ENCODE assay signal across 1 cellular context in the genomic region with DNA sequence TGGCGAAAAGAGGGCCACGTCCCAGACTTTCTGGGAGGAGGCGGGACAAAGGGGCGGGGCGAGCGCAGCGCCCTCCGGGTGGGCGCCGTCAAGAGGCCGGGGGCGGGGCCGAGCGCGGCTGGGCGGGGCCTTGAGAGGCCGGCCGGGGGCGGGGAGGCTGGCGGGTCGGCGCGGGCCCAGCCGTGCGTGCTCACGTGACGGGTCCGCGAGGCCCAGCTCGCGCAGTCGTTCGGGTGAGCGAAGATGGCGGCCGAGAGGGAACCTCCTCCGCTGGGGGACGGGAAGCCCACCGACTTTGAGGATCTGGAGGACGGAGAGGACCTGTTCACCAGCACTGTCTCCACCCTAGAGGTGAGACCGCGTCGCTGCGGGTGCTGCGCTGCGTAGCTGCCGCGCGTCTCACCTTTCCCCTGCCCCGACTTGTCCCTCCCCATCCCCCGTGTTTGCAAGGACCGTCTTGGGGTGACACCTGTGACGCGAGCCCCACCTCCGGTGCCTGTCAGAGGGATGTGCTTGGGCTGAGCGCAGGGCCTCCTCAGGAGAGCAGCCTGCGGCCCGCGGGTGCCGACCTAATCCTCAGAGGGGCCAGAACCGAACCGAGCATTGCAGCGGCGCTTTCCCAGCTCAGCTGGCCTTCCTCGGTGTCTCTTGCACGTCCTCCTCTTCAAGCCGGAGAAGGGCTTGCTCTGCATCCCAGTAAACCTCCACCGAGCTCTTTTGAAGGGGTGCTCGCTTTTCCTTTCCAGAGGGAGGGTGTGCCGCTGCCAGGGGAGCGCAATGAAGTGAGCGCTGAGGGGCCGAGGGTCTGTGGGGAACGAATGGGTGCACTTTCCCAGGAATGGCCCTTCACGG.
TF ChIP-seq lines count a peak whose summit lies in the region.

A gene with protein sequence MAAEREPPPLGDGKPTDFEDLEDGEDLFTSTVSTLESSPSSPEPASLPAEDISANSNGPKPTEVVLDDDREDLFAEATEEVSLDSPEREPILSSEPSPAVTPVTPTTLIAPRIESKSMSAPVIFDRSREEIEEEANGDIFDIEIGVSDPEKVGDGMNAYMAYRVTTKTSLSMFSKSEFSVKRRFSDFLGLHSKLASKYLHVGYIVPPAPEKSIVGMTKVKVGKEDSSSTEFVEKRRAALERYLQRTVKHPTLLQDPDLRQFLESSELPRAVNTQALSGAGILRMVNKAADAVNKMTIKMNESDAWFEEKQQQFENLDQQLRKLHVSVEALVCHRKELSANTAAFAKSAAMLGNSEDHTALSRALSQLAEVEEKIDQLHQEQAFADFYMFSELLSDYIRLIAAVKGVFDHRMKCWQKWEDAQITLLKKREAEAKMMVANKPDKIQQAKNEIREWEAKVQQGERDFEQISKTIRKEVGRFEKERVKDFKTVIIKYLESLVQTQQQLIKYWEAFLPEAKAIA (plus strand): TSS at position 220 of the 852 bp plus-strand sequence. CDS start 24 bp downstream, at position 244.

TF ChIP-seq in HepG2, 621 proteins besides CTCF, POLR2A, EP300 and RAD21 (continued from another document and continues in another):
- TF ChIP-seq, protein P1, sequence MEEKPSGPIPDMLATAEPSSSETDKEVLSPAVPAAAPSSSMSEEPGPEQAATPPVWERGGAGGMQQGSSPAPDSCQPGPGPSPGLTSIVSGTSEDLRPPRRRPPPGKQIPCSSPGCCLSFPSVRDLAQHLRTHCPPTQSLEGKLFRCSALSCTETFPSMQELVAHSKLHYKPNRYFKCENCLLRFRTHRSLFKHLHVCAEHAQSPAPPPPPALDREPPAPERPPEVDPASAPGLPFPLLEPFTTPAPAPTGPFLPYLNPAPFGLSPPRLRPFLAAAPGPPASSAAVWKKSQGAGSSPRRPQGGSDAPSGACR (CRISPR knock-in tag; IDR thresholded peaks at IDR 0.05) = peak; percentile 73; the same call in 1 of the 2 replicates
- TF ChIP-seq TP53 (CRISPR knock-in tag; conservative IDR thresholded peaks at IDR 0.05) = no peak
- TF ChIP-seq, protein P2, sequence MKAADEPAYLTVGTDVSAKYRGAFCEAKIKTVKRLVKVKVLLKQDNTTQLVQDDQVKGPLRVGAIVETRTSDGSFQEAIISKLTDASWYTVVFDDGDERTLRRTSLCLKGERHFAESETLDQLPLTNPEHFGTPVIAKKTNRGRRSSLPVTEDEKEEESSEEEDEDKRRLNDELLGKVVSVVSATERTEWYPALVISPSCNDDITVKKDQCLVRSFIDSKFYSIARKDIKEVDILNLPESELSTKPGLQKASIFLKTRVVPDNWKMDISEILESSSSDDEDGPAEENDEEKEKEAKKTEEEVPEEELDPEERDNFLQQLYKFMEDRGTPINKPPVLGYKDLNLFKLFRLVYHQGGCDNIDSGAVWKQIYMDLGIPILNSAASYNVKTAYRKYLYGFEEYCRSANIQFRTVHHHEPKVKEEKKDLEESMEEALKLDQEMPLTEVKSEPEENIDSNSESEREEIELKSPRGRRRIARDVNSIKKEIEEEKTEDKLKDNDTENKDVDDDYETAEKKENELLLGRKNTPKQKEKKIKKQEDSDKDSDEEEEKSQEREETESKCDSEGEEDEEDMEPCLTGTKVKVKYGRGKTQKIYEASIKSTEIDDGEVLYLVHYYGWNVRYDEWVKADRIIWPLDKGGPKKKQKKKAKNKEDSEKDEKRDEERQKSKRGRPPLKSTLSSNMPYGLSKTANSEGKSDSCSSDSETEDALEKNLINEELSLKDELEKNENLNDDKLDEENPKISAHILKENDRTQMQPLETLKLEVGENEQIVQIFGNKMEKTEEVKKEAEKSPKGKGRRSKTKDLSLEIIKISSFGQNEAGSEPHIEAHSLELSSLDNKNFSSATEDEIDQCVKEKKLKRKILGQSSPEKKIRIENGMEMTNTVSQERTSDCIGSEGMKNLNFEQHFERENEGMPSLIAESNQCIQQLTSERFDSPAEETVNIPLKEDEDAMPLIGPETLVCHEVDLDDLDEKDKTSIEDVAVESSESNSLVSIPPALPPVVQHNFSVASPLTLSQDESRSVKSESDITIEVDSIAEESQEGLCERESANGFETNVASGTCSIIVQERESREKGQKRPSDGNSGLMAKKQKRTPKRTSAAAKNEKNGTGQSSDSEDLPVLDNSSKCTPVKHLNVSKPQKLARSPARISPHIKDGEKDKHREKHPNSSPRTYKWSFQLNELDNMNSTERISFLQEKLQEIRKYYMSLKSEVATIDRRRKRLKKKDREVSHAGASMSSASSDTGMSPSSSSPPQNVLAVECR (CRISPR knock-in tag; IDR thresholded peaks at IDR 0.05; ENCODE audit: borderline replicate concordance) = peak; percentile 84
- peak; percentile 56; the same call in 1 of the 2 replicates for TF ChIP-seq ZNF446 (CRISPR knock-in tag; IDR thresholded peaks at IDR 0.05)
- TF ChIP-seq PHF8 (CRISPR knock-in tag; IDR thresholded peaks at IDR 0.05) = peak; percentile 91
- TF ChIP-seq RXRA (CRISPR knock-in tag; IDR thresholded peaks at IDR 0.05) = peak; percentile 57; the same call in 1 of the 2 replicates
- 0 out of 2 replicates have a peak, but pooled peaks have one; percentile 25 for TF ChIP-seq NR0B2 (CRISPR knock-in tag; IDR thresholded peaks at IDR 0.05)
- peak; percentile 67; the same call in 1 of the 2 replicates for TF ChIP-seq ZNF766 (CRISPR knock-in tag; IDR thresholded peaks at IDR 0.05; ENCODE audit: borderline replicate concordance)
- peak; percentile 83 for TF ChIP-seq KMT2B (CRISPR knock-in tag; IDR thresholded peaks at IDR 0.05)
- TF ChIP-seq, protein P3, sequence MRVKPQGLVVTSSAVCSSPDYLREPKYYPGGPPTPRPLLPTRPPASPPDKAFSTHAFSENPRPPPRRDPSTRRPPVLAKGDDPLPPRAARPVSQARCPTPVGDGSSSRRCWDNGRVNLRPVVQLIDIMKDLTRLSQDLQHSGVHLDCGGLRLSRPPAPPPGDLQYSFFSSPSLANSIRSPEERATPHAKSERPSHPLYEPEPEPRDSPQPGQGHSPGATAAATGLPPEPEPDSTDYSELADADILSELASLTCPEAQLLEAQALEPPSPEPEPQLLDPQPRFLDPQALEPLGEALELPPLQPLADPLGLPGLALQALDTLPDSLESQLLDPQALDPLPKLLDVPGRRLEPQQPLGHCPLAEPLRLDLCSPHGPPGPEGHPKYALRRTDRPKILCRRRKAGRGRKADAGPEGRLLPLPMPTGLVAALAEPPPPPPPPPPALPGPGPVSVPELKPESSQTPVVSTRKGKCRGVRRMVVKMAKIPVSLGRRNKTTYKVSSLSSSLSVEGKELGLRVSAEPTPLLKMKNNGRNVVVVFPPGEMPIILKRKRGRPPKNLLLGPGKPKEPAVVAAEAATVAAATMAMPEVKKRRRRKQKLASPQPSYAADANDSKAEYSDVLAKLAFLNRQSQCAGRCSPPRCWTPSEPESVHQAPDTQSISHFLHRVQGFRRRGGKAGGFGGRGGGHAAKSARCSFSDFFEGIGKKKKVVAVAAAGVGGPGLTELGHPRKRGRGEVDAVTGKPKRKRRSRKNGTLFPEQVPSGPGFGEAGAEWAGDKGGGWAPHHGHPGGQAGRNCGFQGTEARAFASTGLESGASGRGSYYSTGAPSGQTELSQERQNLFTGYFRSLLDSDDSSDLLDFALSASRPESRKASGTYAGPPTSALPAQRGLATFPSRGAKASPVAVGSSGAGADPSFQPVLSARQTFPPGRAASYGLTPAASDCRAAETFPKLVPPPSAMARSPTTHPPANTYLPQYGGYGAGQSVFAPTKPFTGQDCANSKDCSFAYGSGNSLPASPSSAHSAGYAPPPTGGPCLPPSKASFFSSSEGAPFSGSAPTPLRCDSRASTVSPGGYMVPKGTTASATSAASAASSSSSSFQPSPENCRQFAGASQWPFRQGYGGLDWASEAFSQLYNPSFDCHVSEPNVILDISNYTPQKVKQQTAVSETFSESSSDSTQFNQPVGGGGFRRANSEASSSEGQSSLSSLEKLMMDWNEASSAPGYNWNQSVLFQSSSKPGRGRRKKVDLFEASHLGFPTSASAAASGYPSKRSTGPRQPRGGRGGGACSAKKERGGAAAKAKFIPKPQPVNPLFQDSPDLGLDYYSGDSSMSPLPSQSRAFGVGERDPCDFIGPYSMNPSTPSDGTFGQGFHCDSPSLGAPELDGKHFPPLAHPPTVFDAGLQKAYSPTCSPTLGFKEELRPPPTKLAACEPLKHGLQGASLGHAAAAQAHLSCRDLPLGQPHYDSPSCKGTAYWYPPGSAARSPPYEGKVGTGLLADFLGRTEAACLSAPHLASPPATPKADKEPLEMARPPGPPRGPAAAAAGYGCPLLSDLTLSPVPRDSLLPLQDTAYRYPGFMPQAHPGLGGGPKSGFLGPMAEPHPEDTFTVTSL (CRISPR knock-in tag; IDR thresholded peaks at IDR 0.05; ENCODE audit: borderline replicate concordance) = no peak
- TF ChIP-seq NKX3-1 (CRISPR knock-in tag; IDR thresholded peaks at IDR 0.05) = 0 out of 2 replicates have a peak, but pooled peaks have one; percentile 28
- no peak for TF ChIP-seq XBP1 (CRISPR knock-in tag; IDR thresholded peaks at IDR 0.05)
- TF ChIP-seq ZNF574 (CRISPR knock-in tag; IDR thresholded peaks at IDR 0.05) = peak; percentile 72
- TF ChIP-seq TBL1XR1 (IDR thresholded peaks at IDR 0.05; ENCODE audit: borderline replicate concordance, low read length, partially characterized antibody) = no peak
- TF ChIP-seq SP4 (CRISPR knock-in tag; IDR thresholded peaks at IDR 0.05) = peak; percentile 71; the same call in 1 of the 2 replicates
- TF ChIP-seq THYN1 (CRISPR knock-in tag; IDR thresholded peaks at IDR 0.05; ENCODE audit: borderline replicate concordance, low read depth) = 0 out of 2 replicates have a peak, but pooled peaks have one; percentile 34
- no peak for TF ChIP-seq ELF4 (CRISPR knock-in tag; IDR thresholded peaks at IDR 0.05; ENCODE audit: borderline replicate concordance)
- TF ChIP-seq ARNT2 (CRISPR knock-in tag; IDR thresholded peaks at IDR 0.05; ENCODE audit: low read depth) = peak; percentile 61; the same call in 1 of the 2 replicates
- peak; percentile 66 for TF ChIP-seq GABPB1 (CRISPR knock-in tag; IDR thresholded peaks at IDR 0.05)
- TF ChIP-seq ZNF343 (CRISPR knock-in tag; IDR thresholded peaks at IDR 0.05) = no peak
- TF ChIP-seq ERF (CRISPR knock-in tag; IDR thresholded peaks at IDR 0.05) = peak; percentile 63; the same call in 1 of the 2 replicates
- peak; percentile 47; the same call in 1 of the 2 replicates for TF ChIP-seq ZNF337 (CRISPR knock-in tag; IDR thresholded peaks at IDR 0.05; ENCODE audit: borderline replicate concordance, low read depth)
- TF ChIP-seq, protein P4, sequence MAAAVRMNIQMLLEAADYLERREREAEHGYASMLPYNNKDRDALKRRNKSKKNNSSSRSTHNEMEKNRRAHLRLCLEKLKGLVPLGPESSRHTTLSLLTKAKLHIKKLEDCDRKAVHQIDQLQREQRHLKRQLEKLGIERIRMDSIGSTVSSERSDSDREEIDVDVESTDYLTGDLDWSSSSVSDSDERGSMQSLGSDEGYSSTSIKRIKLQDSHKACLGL (CRISPR knock-in tag; IDR thresholded peaks at IDR 0.05) = peak; percentile 81; the same call in 1 of the 2 replicates
- peak; percentile 70; the same call in 1 of the 2 replicates for TF ChIP-seq ZBTB7A (CRISPR knock-in tag; IDR thresholded peaks at IDR 0.05)
- TF ChIP-seq PPARG (CRISPR knock-in tag; conservative IDR thresholded peaks at IDR 0.05) = peak; percentile 36; the same call in 1 of the 2 replicates
- TF ChIP-seq FOXM1 (CRISPR knock-in tag; IDR thresholded peaks at IDR 0.05) = no peak
- TF ChIP-seq SALL2 (CRISPR knock-in tag; IDR thresholded peaks at IDR 0.05) = peak; percentile 53; the same call in 1 of the 2 replicates
- TF ChIP-seq ZNF224 (CRISPR knock-in tag; IDR thresholded peaks at IDR 0.05) = no peak
- TF ChIP-seq HMGXB4 (CRISPR knock-in tag; IDR thresholded peaks at IDR 0.05; ENCODE audit: borderline replicate concordance in 1 of 2, low read depth in 1 of 2) = peak in 1 of 2 experiments; percentile 66; a peak in 2 of 4 replicates
- TF ChIP-seq, protein P5, sequence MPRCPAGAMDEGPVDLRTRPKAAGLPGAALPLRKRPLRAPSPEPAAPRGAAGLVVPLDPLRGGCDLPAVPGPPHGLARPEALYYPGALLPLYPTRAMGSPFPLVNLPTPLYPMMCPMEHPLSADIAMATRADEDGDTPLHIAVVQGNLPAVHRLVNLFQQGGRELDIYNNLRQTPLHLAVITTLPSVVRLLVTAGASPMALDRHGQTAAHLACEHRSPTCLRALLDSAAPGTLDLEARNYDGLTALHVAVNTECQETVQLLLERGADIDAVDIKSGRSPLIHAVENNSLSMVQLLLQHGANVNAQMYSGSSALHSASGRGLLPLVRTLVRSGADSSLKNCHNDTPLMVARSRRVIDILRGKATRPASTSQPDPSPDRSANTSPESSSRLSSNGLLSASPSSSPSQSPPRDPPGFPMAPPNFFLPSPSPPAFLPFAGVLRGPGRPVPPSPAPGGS (CRISPR knock-in tag; IDR thresholded peaks at IDR 0.05) = peak; percentile 87; the same call in 1 of the 2 replicates
- no peak for TF ChIP-seq SMAD9 (CRISPR knock-in tag; IDR thresholded peaks at IDR 0.05)
- TF ChIP-seq CAMTA2 (CRISPR knock-in tag; IDR thresholded peaks at IDR 0.05; ENCODE audit: borderline replicate concordance) = 0 out of 2 replicates have a peak, but pooled peaks have one; percentile 23
- TF ChIP-seq ASH2L (IDR thresholded peaks at IDR 0.05; ENCODE audit: insufficient read length, low read depth, low read length) = peak; percentile 74
